11 cellular contexts compared by ENCODE assay signal in the genomic region with DNA sequence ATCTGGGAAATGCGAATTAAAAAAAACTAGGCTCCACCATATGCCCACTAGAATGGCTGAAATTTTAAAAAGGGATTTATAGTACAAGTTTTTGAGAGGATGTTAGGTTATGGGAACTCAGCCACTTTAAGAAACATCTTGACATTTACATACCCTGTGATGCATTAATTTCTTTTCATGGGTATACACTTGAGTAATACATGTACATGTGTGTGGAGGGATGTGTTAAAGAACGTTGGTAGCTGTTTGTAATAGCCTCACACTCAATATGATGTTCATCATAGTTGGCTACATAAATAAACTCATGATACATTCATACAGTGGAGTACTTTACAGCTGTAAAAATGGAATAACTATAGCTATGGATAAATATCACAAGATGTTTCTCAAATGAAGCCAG.
"Had no signal": no experiment of that assay in that cellular context is flagged by ENCODE, and none has a peak within 500 bp of the region (broad histone marks: within the 10 kb centered on the region; RNA-seq: fewer than 3 reads in every experiment).

No MANE protein-coding gene starts in this region.

- H3K9me3 Mint-ChIP-seq: activated naive CD4-positive, alpha-beta T cell treated with anti-CD3 and anti-CD28 coated beads, Interleukin-2, amount 10 ng/mL, durations not matched to agents 7 days and 5 days; immature natural killer cell; naive thymus-derived CD8-positive, alpha-beta T cell had no signal

- H3K36me3 Mint-ChIP-seq: immature natural killer cell had no signal

- DNase-seq: activated CD4-positive, alpha-beta T cell treated with anti-CD3 and anti-CD28 coated beads for 48 hours; activated CD8-positive, alpha-beta memory T cell treated with anti-CD3 and anti-CD28 coated beads, Interleukin-2, amount 10 ng/mL, durations not matched to agents 7 days and 5 days; activated naive CD4-positive, alpha-beta T cell treated with anti-CD3 and anti-CD28 coated beads, Interleukin-2, amount 10 ng/mL, durations not matched to agents 7 days and 5 days; anterior cingulate cortex; immature natural killer cell; naive thymus-derived CD8-positive, alpha-beta T cell; right cardiac atrium; stimulated activated CD4-positive, alpha-beta T cell treated with anti-CD3 and anti-CD28 coated beads, Interleukin-1b, Interleukin-23, amount 100 ng/mL, for 48 hours; stomach; T-helper 9 cell had no signal

- H3K4me3 Mint-ChIP-seq: activated CD8-positive, alpha-beta memory T cell treated with anti-CD3 and anti-CD28 coated beads, Interleukin-2, amount 10 ng/mL, durations not matched to agents 7 days and 5 days; activated naive CD4-positive, alpha-beta T cell treated with anti-CD3 and anti-CD28 coated beads, Interleukin-2, amount 10 ng/mL, durations not matched to agents 7 days and 5 days; immature natural killer cell had no signal

- H3K4me1 Mint-ChIP-seq: activated CD8-positive, alpha-beta memory T cell treated with anti-CD3 and anti-CD28 coated beads, Interleukin-2, amount 10 ng/mL, durations not matched to agents 7 days and 5 days had no signal

- H3K27ac Mint-ChIP-seq: activated CD8-positive, alpha-beta memory T cell treated with anti-CD3 and anti-CD28 coated beads, Interleukin-2, amount 10 ng/mL, durations not matched to agents 7 days and 5 days; activated naive CD4-positive, alpha-beta T cell treated with anti-CD3 and anti-CD28 coated beads, Interleukin-2, amount 10 ng/mL, durations not matched to agents 7 days and 5 days; immature natural killer cell; progenitor cell of endocrine pancreas had no signal

- ATAC-seq: activated CD8-positive, alpha-beta memory T cell treated with anti-CD3 and anti-CD28 coated beads, Interleukin-2, amount 10 ng/mL, durations not matched to agents 7 days and 5 days; naive thymus-derived CD8-positive, alpha-beta T cell; right cardiac atrium had no signal

- H3K27me3 Mint-ChIP-seq: activated CD8-positive, alpha-beta memory T cell treated with anti-CD3 and anti-CD28 coated beads, Interleukin-2, amount 10 ng/mL, durations not matched to agents 7 days and 5 days; activated naive CD4-positive, alpha-beta T cell treated with anti-CD3 and anti-CD28 coated beads, Interleukin-2, amount 10 ng/mL, durations not matched to agents 7 days and 5 days; naive thymus-derived CD8-positive, alpha-beta T cell; progenitor cell of endocrine pancreas had no signal
